9 cellular contexts compared by ENCODE assay signal in genomic region chr12:76266797-76267196, GRCh38.
DNase-seq lines count a peak whose midpoint lies in the region; ATAC-seq and TF ChIP-seq lines count a peak whose summit lies in the region.
"Had no signal": no experiment of that assay in that cellular context is flagged by ENCODE, and none has a peak within 500 bp of the region (broad histone marks: within the 10 kb centered on the region; RNA-seq: fewer than 3 reads in every experiment).

No MANE protein-coding gene starts in this region.

- H3K27me3 ChIP-seq in SJCRH30 (no peaks in the 10 kb centered on the region), gastrocnemius medialis (no peaks in the 10 kb centered on the region)

- DNase-seq in H4 (ENCODE audit: low spot score), result peak; percentile 16
- peak; percentile 66 to 67 for DNase-seq in SJCRH30
- peak; percentile 50 for DNase-seq in fibroblast of the conjunctiva (ENCODE audit: low read depth)
- peak; percentile 92 to 96 for DNase-seq in gastrocnemius medialis
- DNase-seq in activated gamma-delta T cell (lab: John Stamatoyannopoulos, UW), result no peak
- no peak for DNase-seq in GM19238 (ENCODE audit: insufficient read length, low spot score)
- DNase-seq: effector memory CD4-positive, alpha-beta T cell had no signal

- H3K27ac ChIP-seq in SJCRH30 (peak overlapping the region; percentile 83), gastrocnemius medialis (peak overlapping the region; percentile 86 to 92 (median 89))

- intact Hi-C loops in gastrocnemius medialis (cut with DNase I; ENCODE audit: low total_unique reads), result loop anchor here (1.0 to 10.0 kb wide), 6 partner anchors 77 to 498 kb away; partner anchors contain the start of genes OSBPL8 and ZDHHC17

- no peak for TF ChIP-seq CTCF in gastrocnemius medialis (IDR thresholded peaks at IDR 0.05 in 4 of 5, conservative IDR thresholded peaks at IDR 0.05 in 1 of 5)

- H3K4me1 ChIP-seq in SJCRH30 (peaks cover 20% of the 10 kb centered on the region), gastrocnemius medialis (peaks cover 29 to 34% of the 10 kb centered on the region in 2 donors)

- H3K4me3 ChIP-seq in SJCRH30, result no peak overlapping the region
- peak overlapping the region in 1 of 4 donors; percentile 10 for H3K4me3 ChIP-seq in gastrocnemius medialis

- ATAC-seq in gastrocnemius medialis (peak; percentile 99), HG02938 (IDR thresholded peaks at IDR 0.05; ENCODE audit: unreplicated experiment) (no peak), GM21737 (IDR thresholded peaks at IDR 0.05; ENCODE audit: unreplicated experiment) (no peak)

- H3K9me3 ChIP-seq in SJCRH30 (replicated peaks) (peaks cover 2% of the 10 kb centered on the region; the same call in 1 of the 2 replicates), gastrocnemius medialis (peaks cover 0 to 3% (median 0%) of the 10 kb centered on the region in 3 donors)

- H3K36me3 ChIP-seq in SJCRH30 (no peaks in the 10 kb centered on the region), gastrocnemius medialis (no peaks in the 10 kb centered on the region)

- in situ Hi-C loops in gastrocnemius medialis (cut with MboI; ENCODE audit: low sequenced_read_pairs in 4 of 4), result loop anchor here in 2 of 4 donors (5.0 to 10.0 kb wide), 2 partner anchors 68 to 76 kb away; no protein-coding TSS in a partner anchor

- peak; percentile 19 to 57 for TF ChIP-seq POLR2A in gastrocnemius medialis (IDR thresholded peaks at IDR 0.05)

Comparison
In these comparisons a context has a peak if more than half of its experiments do, and no peak if none do; other contexts are left out.
1. DNase-seq: peak in H4 (single experiment), SJCRH30 (2 of 2), fibroblast of the conjunctiva (single experiment) and gastrocnemius medialis (2 of 2); none in activated gamma-delta T cell (single experiment) and GM19238 (single experiment).
2. ATAC-seq: peak in gastrocnemius medialis (2 of 2); none in HG02938 (single experiment) and GM21737 (single experiment).